ENCODE assay signal across 18 cellular contexts in genomic region chr10:131833446-131834080, GRCh38.
"Had no signal": no experiment of that assay in that cellular context is flagged by ENCODE, and none has a peak within 500 bp of the region (broad histone marks: within the 10 kb centered on the region; RNA-seq: fewer than 3 reads in every experiment).

No MANE protein-coding gene starts in this region.

- ATAC-seq: activated CD8-positive, alpha-beta T cell treated with anti-CD3 and anti-CD28 coated beads, Interleukin-2, amount 10 ng/mL, durations not matched to agents 7 days and 5 days; heart right ventricle had no signal

- H3K4me3 Mint-ChIP-seq: activated CD8-positive, alpha-beta T cell treated with anti-CD3 and anti-CD28 coated beads, Interleukin-2, amount 10 ng/mL, durations not matched to agents 7 days and 5 days; activated naive CD8-positive, alpha-beta T cell; dendritic cell treated with granulocyte-macrophage colony-stimulating factor and Interleukin-4, amounts not matched to agents 40 ng/mL and 50 ng/mL, for 4 days; natural killer cell treated with Interleukin-12 subunit alpha and Interleukin-12 subunit beta and Interleukin-15 and Interleukin-18, amount 100 ng/mL, for 72 hours; type B pancreatic cell had no signal

- H3K27ac Mint-ChIP-seq: activated CD8-positive, alpha-beta T cell treated with anti-CD3 and anti-CD28 coated beads, Interleukin-2, amount 10 ng/mL, durations not matched to agents 7 days and 5 days; activated naive CD8-positive, alpha-beta T cell; dendritic cell treated with granulocyte-macrophage colony-stimulating factor and Interleukin-4, amounts not matched to agents 40 ng/mL and 50 ng/mL, for 4 days; natural killer cell treated with Interleukin-12 subunit alpha and Interleukin-12 subunit beta and Interleukin-15 and Interleukin-18, amount 100 ng/mL, for 72 hours; type B pancreatic cell had no signal

- H3K36me3 ChIP-seq: heart right ventricle, left ventricle myocardium inferior, neutrophil, WERI-Rb-1 had no signal

- H3K27me3 Mint-ChIP-seq: dendritic cell treated with granulocyte-macrophage colony-stimulating factor and Interleukin-4, amounts not matched to agents 40 ng/mL and 50 ng/mL, for 4 days had no signal

- DNase-seq: activated CD4-positive, alpha-beta T cell treated with anti-CD3 and anti-CD28 coated beads for 1 hour; activated CD4-positive, alpha-beta T cell treated with anti-CD3 and anti-CD28 coated beads, Interleukin-2, amount 50 U/mL, for 1 hour; activated CD8-positive, alpha-beta T cell treated with anti-CD3 and anti-CD28 coated beads, Interleukin-2, amount 10 ng/mL, durations not matched to agents 7 days and 5 days; amygdala; effector CD4-positive, alpha-beta T cell; heart right ventricle; left ventricle myocardium inferior; midbrain; stimulated activated CD4-positive, alpha-beta T cell treated with anti-CD3 and anti-CD28 coated beads, Interleukin-4, amount 100 ng/mL, for 1 hour; stimulated activated naive CD4-positive, alpha-beta T cell; testis had no signal

- H3K9me3 ChIP-seq: neutrophil, testis had no signal

- H3K4me3 ChIP-seq: heart right ventricle, left ventricle myocardium inferior, testis had no signal

- H2AFZ ChIP-seq: parathyroid adenoma had no signal

- H3K79me2 ChIP-seq: parathyroid adenoma had no signal

- H3K27me3 ChIP-seq: testis had no signal

- H3K36me3 Mint-ChIP-seq: activated naive CD8-positive, alpha-beta T cell; natural killer cell treated with Interleukin-12 subunit alpha and Interleukin-12 subunit beta and Interleukin-15 and Interleukin-18, amount 100 ng/mL, for 72 hours; type B pancreatic cell had no signal

- H3K9me3 Mint-ChIP-seq: dendritic cell treated with granulocyte-macrophage colony-stimulating factor and Interleukin-4, amounts not matched to agents 40 ng/mL and 50 ng/mL, for 4 days; natural killer cell treated with Interleukin-12 subunit alpha and Interleukin-12 subunit beta and Interleukin-15 and Interleukin-18, amount 100 ng/mL, for 72 hours; type B pancreatic cell had no signal

- H3K9ac ChIP-seq: parathyroid adenoma had no signal

- H3K27ac ChIP-seq: heart right ventricle, left ventricle myocardium inferior, neutrophil, parathyroid adenoma, testis, WERI-Rb-1 had no signal

- H3K4me1 ChIP-seq: heart right ventricle, left ventricle myocardium inferior, parathyroid adenoma, testis had no signal
